14 cellular contexts compared by ENCODE assay signal in genomic region chr5:140576776-140577201, GRCh38. TPM values are rescaled to one million over a fixed set of nuclear protein-coding genes. Genes with fewer than 3 reads are reported as not detected.
DNase-seq lines count a peak whose midpoint lies in the region; ATAC-seq lines count a peak whose summit lies in the region.
"Had no signal": no experiment of that assay in that cellular context is flagged by ENCODE, and none has a peak within 500 bp of the region (broad histone marks: within the 10 kb centered on the region; RNA-seq: fewer than 3 reads in every experiment).

No MANE protein-coding gene starts in this region.

- DNase-seq in ELF-1 (ENCODE audit: low read depth, low spot score) (peak; percentile 44), T-cell (no peak), foreskin melanocyte (peak; percentile 66), renal cortical epithelial cell (ENCODE audit: low read depth) (peak; percentile 61), NCI-H2029 treated with DMSO at 0.1 percent for 48 hours (lab: John Stamatoyannopoulos, UW) (no peak), C1 segment of cervical spinal cord (lab: John Stamatoyannopoulos, UW) (no peak), mucosa of gallbladder (ENCODE audit: low spot score) (no peak)
- DNase-seq: activated CD4-positive, alpha-beta T cell treated with anti-CD3 and anti-CD28 coated beads for 36 hours; activated gamma-delta T cell; cortex of kidney; DMS79; heart right ventricle; NCI-H1092; NCI-H69 had no signal

- CTCF ChIA-PET in T-cell (lab: Charles Lee) = interaction anchor here (0.6 to 1.4 kb wide), 4 partner anchors 30 to 127 kb away, joined by 3 to 5 read pairs (median 3); no protein-coding TSS in a partner anchor

- H3K27me3 Mint-ChIP-seq in T-cell = peaks cover 0 to 8% of the 10 kb centered on the region in 2 donors
- H3K27me3 Mint-ChIP-seq: activated CD4-positive, alpha-beta T cell treated with anti-CD3 and anti-CD28 coated beads for 36 hours had no signal

- no peak overlapping the region for H3K4me3 Mint-ChIP-seq in T-cell
- H3K4me3 Mint-ChIP-seq: activated CD4-positive, alpha-beta T cell treated with anti-CD3 and anti-CD28 coated beads for 36 hours had no signal

- H3K27ac Mint-ChIP-seq in T-cell = peak overlapping the region in 1 of 2 donors; percentile 16
- H3K27ac Mint-ChIP-seq: activated CD4-positive, alpha-beta T cell treated with anti-CD3 and anti-CD28 coated beads for 36 hours had no signal

- POLR2A ChIA-PET in T-cell (lab: Charles Lee) = interaction anchor here in 1 of 2 donors (0.5 kb wide), 1 partner anchor 98 kb away, joined by 4 read pairs; no protein-coding TSS in a partner anchor

- no peaks in the 10 kb centered on the region for H3K9me3 Mint-ChIP-seq in T-cell

- peaks cover 0 to 9% (median 6%) of the 10 kb centered on the region in 3 donors for H3K4me1 Mint-ChIP-seq in T-cell
- H3K4me1 Mint-ChIP-seq: activated CD4-positive, alpha-beta T cell treated with anti-CD3 and anti-CD28 coated beads for 36 hours had no signal

- peak; percentile 60 to 77 (median 64) for ATAC-seq in T-cell (replicated peaks in 1 of 4)
- ATAC-seq: activated CD4-positive, alpha-beta T cell treated with anti-CD3 and anti-CD28 coated beads for 36 hours had no signal

- peaks cover 9% of the 10 kb centered on the region for H3K36me3 Mint-ChIP-seq in T-cell

RNA-seq across cellular contexts. Expression of gene SLC35A4, which starts 12.2 kb away (rescaled TPM):
- total RNA-seq in T-cell (10 to 100 TPM; 47.7 to 75.2 (median 72.4) TPM), renal cortical epithelial cell (28.7 and 85.2 TPM in 2 replicates), mucosa of gallbladder (73.8 TPM)

RNA-seq across cellular contexts. Expression of gene APBB3, which starts 12.4 kb away (rescaled TPM):
- total RNA-seq in T-cell (10 to 100 TPM; 53.9 to 70.5 (median 64.1) TPM), renal cortical epithelial cell (5.2 and 21.5 TPM in 2 replicates), mucosa of gallbladder (46.4 TPM)

RNA-seq across cellular contexts. Expression of gene SRA1, which starts 19.5 kb away (rescaled TPM):
- total RNA-seq in T-cell (10 to 100 TPM; 26.8 to 30.5 (median 28.4) TPM), renal cortical epithelial cell (28.2 and 48.1 TPM in 2 replicates), mucosa of gallbladder (27.2 TPM)

RNA-seq across cellular contexts. Expression of gene EIF4EBP3, which starts 29.3 kb away (rescaled TPM):
- total RNA-seq in T-cell = 10 to 100 TPM; 10.6 to 23.6 (median 20.4) TPM
- 0.17 and 0.80 TPM in 2 replicates for total RNA-seq in renal cortical epithelial cell
- total RNA-seq in mucosa of gallbladder = 14.4 TPM

RNA-seq across cellular contexts. Expression of gene CD14, which starts 56.2 kb away (rescaled TPM):
- 1 to 10 TPM in 4 of 5 donors, under 1 TPM in 1; 0.70 to 1.8 (median 1.3) TPM for total RNA-seq in T-cell
- total RNA-seq in renal cortical epithelial cell = 5.3 TPM in 1 of 2 replicates, not detected in the other
- 104 TPM for total RNA-seq in mucosa of gallbladder

Comparison
In these comparisons a context has a peak if more than half of its experiments do, and no peak if none do; other contexts are left out.
1. DNase-seq: peak in ELF-1 (single experiment), foreskin melanocyte (single experiment) and renal cortical epithelial cell (single experiment); none in T-cell (0 of 34), NCI-H2029 treated with DMSO at 0.1 percent for 48 hours (single experiment), C1 segment of cervical spinal cord (0 of 14) and mucosa of gallbladder (single experiment).